In the genomic region with DNA sequence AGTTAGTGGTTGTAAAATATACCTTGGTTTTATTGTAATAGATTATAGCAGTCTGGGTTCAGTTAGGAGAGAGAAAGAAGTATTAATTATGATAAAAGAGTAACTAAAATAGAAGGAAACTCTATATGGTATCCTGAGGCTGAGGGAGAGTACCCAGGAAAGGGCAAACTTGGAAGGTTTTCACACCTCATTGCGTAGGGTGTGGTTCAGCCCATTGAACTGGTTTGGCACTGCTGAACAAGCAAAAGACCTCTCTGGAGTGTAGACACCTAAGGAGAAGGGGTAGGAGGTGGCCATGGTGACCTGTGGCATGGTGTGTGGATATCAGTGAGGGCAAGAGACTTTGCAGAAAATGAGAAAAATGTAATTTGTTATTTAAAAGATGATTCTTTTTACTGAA, we compare ENCODE assay signal across 26 cellular contexts.
A peak's percentile ranks its signal among the peaks of the same experiment; 100 is the strongest.
DNase-seq lines count a peak whose midpoint lies in the region; ATAC-seq and TF ChIP-seq lines count a peak whose summit lies in the region.
"Had no signal": no experiment of that assay in that cellular context is flagged by ENCODE, and none has a peak within 500 bp of the region (broad histone marks: within the 10 kb centered on the region; RNA-seq: fewer than 3 reads in every experiment).

No MANE protein-coding gene starts in this region.

- DNase-seq in T-helper 2 cell treated with Interferon-gamma antibody and Interleukin-4, amounts not matched to agents 5 μg/mL and 100 μg/mL, for 36 hours (ENCODE audit: low spot score) = no peak
- DNase-seq in T-helper 2 cell = no peak
- no peak for DNase-seq in CD8-positive, alpha-beta T cell
- DNase-seq in activated naive CD8-positive, alpha-beta T cell treated with anti-CD3 and anti-CD28 coated beads for 36 hours = no peak
- DNase-seq in lower lobe of right lung = no peak
- DNase-seq in glomerular visceral epithelial cell (ENCODE audit: extremely low spot score) = no peak
- DNase-seq: 8988T; activated CD4-positive, alpha-beta T cell treated with anti-CD3 and anti-CD28 coated beads for 4 hours; activated CD8-positive, alpha-beta memory T cell treated with anti-CD3 and anti-CD28 coated beads, Interleukin-2, amount 50 U/mL, for 48 hours; activated effector memory CD4-positive, alpha-beta T cell treated with anti-CD3 and anti-CD28 coated beads, Interleukin-2, amount 50 U/mL, for 16 hours; amniotic stem cell; brain microvascular endothelial cell; effector memory CD4-positive, alpha-beta T cell; foreskin fibroblast; heart right ventricle; MV-4-11; NCI-H1436 treated with DMSO at 0.1 percent for 48 hours; NCI-H446 treated with DMSO at 0.1 percent for 48 hours; NCI-H82; occipital lobe; RPMI8226; stimulated activated naive CD8-positive, alpha-beta T cell treated with anti-CD3 and anti-CD28 coated beads, Interleukin-15, Interleukin-2, amounts not matched to agents 100 U/mL and 50 U/mL, for 24 hours; uterus had no signal

- no peak overlapping the region for H3K27ac ChIP-seq in CD8-positive, alpha-beta T cell (ENCODE audit: low read depth, low read length)
- no peak overlapping the region for H3K27ac ChIP-seq in lower lobe of right lung
- H3K27ac ChIP-seq: brain microvascular endothelial cell, heart right ventricle, HL-60, uterus had no signal

- peak overlapping the region; percentile 2 for H3K27ac Mint-ChIP-seq in T-helper 2 cell treated with Interferon-gamma antibody and Interleukin-4, amounts not matched to agents 5 μg/mL and 100 μg/mL, for 36 hours
- peak overlapping the region; percentile 69 for H3K27ac Mint-ChIP-seq in CD8-positive, alpha-beta T cell
- peak overlapping the region; percentile 65 for H3K27ac Mint-ChIP-seq in activated naive CD8-positive, alpha-beta T cell treated with anti-CD3 and anti-CD28 coated beads for 36 hours

- H3K4me1 Mint-ChIP-seq in T-helper 2 cell treated with Interferon-gamma antibody and Interleukin-4, amounts not matched to agents 5 μg/mL and 100 μg/mL, for 36 hours (ENCODE audit: low read depth) = peaks cover 30% of the 10 kb centered on the region
- H3K4me1 Mint-ChIP-seq in CD8-positive, alpha-beta T cell (ENCODE audit: low read depth) = peaks cover 58% of the 10 kb centered on the region
- peaks cover 41% of the 10 kb centered on the region for H3K4me1 Mint-ChIP-seq in activated naive CD8-positive, alpha-beta T cell treated with anti-CD3 and anti-CD28 coated beads for 36 hours

- intact Hi-C loops in CD8-positive, alpha-beta T cell (cut with DNase I, micrococcal nuclease) = no loop called here
- intact Hi-C loops in lower lobe of right lung (cut with DNase I) = no loop called here

- H3K36me3 ChIP-seq in CD8-positive, alpha-beta T cell (ENCODE audit: insufficient read depth, low read length) = peaks cover 9% of the 10 kb centered on the region
- peaks cover 24% of the 10 kb centered on the region for H3K36me3 ChIP-seq in lower lobe of right lung
- H3K36me3 ChIP-seq: brain microvascular endothelial cell, uterus had no signal

- peaks cover 4% of the 10 kb centered on the region for H3K4me1 ChIP-seq in CD8-positive, alpha-beta T cell (ENCODE audit: insufficient read depth, low read length)
- peaks cover 3% of the 10 kb centered on the region for H3K4me1 ChIP-seq in lower lobe of right lung
- H3K4me1 ChIP-seq: uterus had no signal

- TF ChIP-seq CTCF in CD8-positive, alpha-beta T cell (IDR thresholded peaks at IDR 0.05) = no peak
- no peak for TF ChIP-seq CTCF in lower lobe of right lung (IDR thresholded peaks at IDR 0.05)

- POLR2A ChIA-PET in CD8-positive, alpha-beta T cell (lab: Charles Lee) = interaction anchor here (0.6 kb wide), 1 partner anchor 8 kb away, joined by 3 read pairs; no protein-coding TSS in a partner anchor

- no peaks in the 10 kb centered on the region for H3K9me3 ChIP-seq in CD8-positive, alpha-beta T cell (ENCODE audit: low read length)
- no peaks in the 10 kb centered on the region for H3K9me3 ChIP-seq in lower lobe of right lung
- H3K9me3 ChIP-seq: uterus had no signal

- no peak for ATAC-seq in CD8-positive, alpha-beta T cell
- peak; percentile 29 to 38 for ATAC-seq in lower lobe of right lung
- no peak for ATAC-seq in HG02798 (IDR thresholded peaks at IDR 0.05; ENCODE audit: poor library complexity, unreplicated experiment)
- ATAC-seq in GM19455 (IDR thresholded peaks at IDR 0.05; ENCODE audit: unreplicated experiment) = no peak
- ATAC-seq: stimulated activated naive CD8-positive, alpha-beta T cell treated with anti-CD3 and anti-CD28 coated beads, Interleukin-15, Interleukin-2, amounts not matched to agents 100 U/mL and 50 U/mL, for 24 hours had no signal

- no peak overlapping the region for H3K4me3 ChIP-seq in CD8-positive, alpha-beta T cell (ENCODE audit: low read depth, low read length)
- no peak overlapping the region for H3K4me3 ChIP-seq in lower lobe of right lung
- H3K4me3 ChIP-seq: heart right ventricle, uterus had no signal

- H3K36me3 Mint-ChIP-seq in T-helper 2 cell treated with Interferon-gamma antibody and Interleukin-4, amounts not matched to agents 5 μg/mL and 100 μg/mL, for 36 hours (ENCODE audit: low read depth) = peaks cover 67% of the 10 kb centered on the region
- H3K36me3 Mint-ChIP-seq in CD8-positive, alpha-beta T cell = peaks cover 79% of the 10 kb centered on the region
- peaks cover 65% of the 10 kb centered on the region for H3K36me3 Mint-ChIP-seq in activated naive CD8-positive, alpha-beta T cell treated with anti-CD3 and anti-CD28 coated beads for 36 hours

- H3K4me3 Mint-ChIP-seq in T-helper 2 cell treated with Interferon-gamma antibody and Interleukin-4, amounts not matched to agents 5 μg/mL and 100 μg/mL, for 36 hours = no peak overlapping the region
- H3K4me3 Mint-ChIP-seq in CD8-positive, alpha-beta T cell = no peak overlapping the region
- H3K4me3 Mint-ChIP-seq in activated naive CD8-positive, alpha-beta T cell treated with anti-CD3 and anti-CD28 coated beads for 36 hours = no peak overlapping the region

- H3K9me3 Mint-ChIP-seq in T-helper 2 cell treated with Interferon-gamma antibody and Interleukin-4, amounts not matched to agents 5 μg/mL and 100 μg/mL, for 36 hours = peaks cover 24% of the 10 kb centered on the region
- peaks cover 17% of the 10 kb centered on the region for H3K9me3 Mint-ChIP-seq in CD8-positive, alpha-beta T cell
- H3K9me3 Mint-ChIP-seq in activated naive CD8-positive, alpha-beta T cell treated with anti-CD3 and anti-CD28 coated beads for 36 hours = peaks cover 15% of the 10 kb centered on the region

- H3K27me3 ChIP-seq in CD8-positive, alpha-beta T cell (ENCODE audit: insufficient read depth, low read length) = no peaks in the 10 kb centered on the region
- H3K27me3 ChIP-seq in lower lobe of right lung (ENCODE audit: low read depth) = no peaks in the 10 kb centered on the region
- H3K27me3 ChIP-seq: brain microvascular endothelial cell, heart right ventricle, uterus had no signal

- CTCF ChIA-PET in CD8-positive, alpha-beta T cell (lab: Charles Lee) = no interaction called here

- H3K27me3 Mint-ChIP-seq in T-helper 2 cell treated with Interferon-gamma antibody and Interleukin-4, amounts not matched to agents 5 μg/mL and 100 μg/mL, for 36 hours (ENCODE audit: low read depth) = no peaks in the 10 kb centered on the region
- H3K27me3 Mint-ChIP-seq in CD8-positive, alpha-beta T cell (ENCODE audit: low read depth) = no peaks in the 10 kb centered on the region
- H3K27me3 Mint-ChIP-seq in activated naive CD8-positive, alpha-beta T cell treated with anti-CD3 and anti-CD28 coated beads for 36 hours = no peaks in the 10 kb centered on the region

Comparison
In these comparisons a context has a peak if more than half of its experiments do, and no peak if none do; other contexts are left out.
1. H3K27ac Mint-ChIP-seq: peak in every context shown above with its lines; median percentile 69 in CD8-positive, alpha-beta T cell; 65 in activated naive CD8-positive, alpha-beta T cell treated with anti-CD3 and anti-CD28 coated beads for 36 hours; 2 in T-helper 2 cell treated with Interferon-gamma antibody and Interleukin-4, amounts not matched to agents 5 μg/mL and 100 μg/mL, for 36 hours.
2. ATAC-seq: peak in lower lobe of right lung (2 of 2); none in CD8-positive, alpha-beta T cell (single experiment), HG02798 (single experiment) and GM19455 (single experiment).